ENCODE assay signal across 14 cellular contexts in genomic region chr2:147310335-147311057, GRCh38.
DNase-seq lines count a peak whose midpoint lies in the region; ATAC-seq and TF ChIP-seq lines count a peak whose summit lies in the region.
"Had no signal": no experiment of that assay in that cellular context is flagged by ENCODE, and none has a peak within 500 bp of the region (broad histone marks: within the 10 kb centered on the region; RNA-seq: fewer than 3 reads in every experiment).

No MANE protein-coding gene starts in this region.

- H3K27me3 Mint-ChIP-seq in activated T-cell treated with anti-CD3 and anti-CD28 coated beads, Interleukin-2, amount 50 U/mL, for 72 hours (ENCODE audit: low read depth), result no peaks in the 10 kb centered on the region
- H3K27me3 Mint-ChIP-seq in activated T-cell treated with anti-CD3 and anti-CD28 coated beads, Interleukin-2, amount 50 U/mL, for 24 hours, result no peaks in the 10 kb centered on the region
- no peaks in the 10 kb centered on the region for H3K27me3 Mint-ChIP-seq in activated T-helper 17 cell treated with anti-CD3 and anti-CD28 coated beads, Interleukin-2, amount 50 U/mL, for 72 hours
- H3K27me3 Mint-ChIP-seq in neural progenitor cell (ENCODE audit: insufficient read depth, low read depth), result no peaks in the 10 kb centered on the region
- H3K27me3 Mint-ChIP-seq in HFFc6 (ENCODE audit: insufficient read depth), result no peaks in the 10 kb centered on the region
- H3K27me3 Mint-ChIP-seq: CD4-positive, alpha-beta T cell had no signal

- H3K36me3 Mint-ChIP-seq in activated T-cell treated with anti-CD3 and anti-CD28 coated beads, Interleukin-2, amount 50 U/mL, for 72 hours (ENCODE audit: insufficient read depth in 2 of 2), result no peaks in the 10 kb centered on the region
- no peaks in the 10 kb centered on the region for H3K36me3 Mint-ChIP-seq in activated T-cell treated with anti-CD3 and anti-CD28 coated beads, Interleukin-2, amount 50 U/mL, for 24 hours (ENCODE audit: low read depth)
- no peaks in the 10 kb centered on the region for H3K36me3 Mint-ChIP-seq in activated T-helper 17 cell treated with anti-CD3 and anti-CD28 coated beads, Interleukin-2, amount 50 U/mL, for 72 hours (ENCODE audit: low read depth)
- no peaks in the 10 kb centered on the region for H3K36me3 Mint-ChIP-seq in neural progenitor cell
- no peaks in the 10 kb centered on the region for H3K36me3 Mint-ChIP-seq in HFFc6 (ENCODE audit: low read depth)

- ATAC-seq in activated T-cell treated with anti-CD3 and anti-CD28 coated beads, Interleukin-2, amount 50 U/mL, for 72 hours (replicated peaks in 1 of 2), result peak; percentile 84 to 87
- peak; percentile 77 for ATAC-seq in activated T-helper 17 cell treated with anti-CD3 and anti-CD28 coated beads, Interleukin-2, amount 50 U/mL, for 72 hours (replicated peaks)

- H3K4me2 ChIP-seq in neural progenitor cell, result no peak overlapping the region

- H3K4me1 ChIP-seq in neural progenitor cell, result no peaks in the 10 kb centered on the region
- H3K4me1 ChIP-seq: Caco-2, HAP-1 had no signal

- H3K9ac ChIP-seq in neural progenitor cell, result no peak overlapping the region
- H3K9ac ChIP-seq: GM23248 had no signal

- no peaks in the 10 kb centered on the region for H3K27me3 ChIP-seq in neural progenitor cell

- H3K36me3 ChIP-seq in neural progenitor cell, result no peaks in the 10 kb centered on the region
- H3K36me3 ChIP-seq: HAP-1 had no signal

- H3F3A ChIP-seq in neural progenitor cell (ENCODE audit: low read depth), result no peaks in the 10 kb centered on the region

- no peak overlapping the region for H3K27ac ChIP-seq in neural progenitor cell
- H3K27ac ChIP-seq: C4-2B, GM23248, HL-60 had no signal

- peak overlapping the region; percentile 5 for H2AFZ ChIP-seq in neural progenitor cell (replicated peaks)
- H2AFZ ChIP-seq: GM23248 had no signal

- no peaks in the 10 kb centered on the region for H3K9me3 ChIP-seq in neural progenitor cell (ENCODE audit: low read depth)
- H3K9me3 ChIP-seq: Caco-2, HAP-1 had no signal

- no peak for TF ChIP-seq CTCF in neural progenitor cell (IDR thresholded peaks at IDR 0.05)
- no peak for TF ChIP-seq CTCF in HFFc6 (IDR thresholded peaks at IDR 0.05)

- H3K4me1 Mint-ChIP-seq in activated T-cell treated with anti-CD3 and anti-CD28 coated beads, Interleukin-2, amount 50 U/mL, for 72 hours (ENCODE audit: low read depth), result no peaks in the 10 kb centered on the region
- peaks cover 9% of the 10 kb centered on the region for H3K4me1 Mint-ChIP-seq in activated T-cell treated with anti-CD3 and anti-CD28 coated beads, Interleukin-2, amount 50 U/mL, for 24 hours (ENCODE audit: low read depth)
- H3K4me1 Mint-ChIP-seq in activated T-helper 17 cell treated with anti-CD3 and anti-CD28 coated beads, Interleukin-2, amount 50 U/mL, for 72 hours, result peaks cover 4% of the 10 kb centered on the region
- H3K4me1 Mint-ChIP-seq in neural progenitor cell, result peaks cover 2% of the 10 kb centered on the region
- no peaks in the 10 kb centered on the region for H3K4me1 Mint-ChIP-seq in HFFc6 (ENCODE audit: low read depth)

- DNase-seq in activated T-cell treated with anti-CD3 and anti-CD28 coated beads, Interleukin-2, amount 50 U/mL, for 72 hours, result no peak
- no peak for DNase-seq in activated T-cell treated with anti-CD3 and anti-CD28 coated beads, Interleukin-2, amount 50 U/mL, for 24 hours
- DNase-seq in neural progenitor cell (ENCODE audit: low spot score), result no peak
- DNase-seq in HFFc6, result no peak
- no peak for DNase-seq in AG20443 (ENCODE audit: low spot score)
- DNase-seq: ACHN; AML-193; CD4-positive, alpha-beta T cell; GM23248 had no signal

- H3K4me3 Mint-ChIP-seq in activated T-cell treated with anti-CD3 and anti-CD28 coated beads, Interleukin-2, amount 50 U/mL, for 72 hours, result no peak overlapping the region
- no peak overlapping the region for H3K4me3 Mint-ChIP-seq in activated T-cell treated with anti-CD3 and anti-CD28 coated beads, Interleukin-2, amount 50 U/mL, for 24 hours
- no peak overlapping the region for H3K4me3 Mint-ChIP-seq in activated T-helper 17 cell treated with anti-CD3 and anti-CD28 coated beads, Interleukin-2, amount 50 U/mL, for 72 hours
- H3K4me3 Mint-ChIP-seq in neural progenitor cell (no peak overlapping the region), HFFc6 (no peak overlapping the region)
- H3K4me3 Mint-ChIP-seq: CD4-positive, alpha-beta T cell had no signal

- H3K27ac Mint-ChIP-seq in activated T-cell treated with anti-CD3 and anti-CD28 coated beads, Interleukin-2, amount 50 U/mL, for 72 hours, result no peak overlapping the region
- no peak overlapping the region for H3K27ac Mint-ChIP-seq in activated T-cell treated with anti-CD3 and anti-CD28 coated beads, Interleukin-2, amount 50 U/mL, for 24 hours
- no peak overlapping the region for H3K27ac Mint-ChIP-seq in activated T-helper 17 cell treated with anti-CD3 and anti-CD28 coated beads, Interleukin-2, amount 50 U/mL, for 72 hours
- H3K27ac Mint-ChIP-seq in neural progenitor cell (no peak overlapping the region), HFFc6 (no peak overlapping the region)
- H3K27ac Mint-ChIP-seq: CD4-positive, alpha-beta T cell had no signal

- no peaks in the 10 kb centered on the region for H3K79me2 ChIP-seq in neural progenitor cell (ENCODE audit: low read depth)

- H3K4me3 ChIP-seq in neural progenitor cell, result no peak overlapping the region
- H3K4me3 ChIP-seq: GM23248, HAP-1 had no signal

- no peaks in the 10 kb centered on the region for H3K9me3 Mint-ChIP-seq in activated T-cell treated with anti-CD3 and anti-CD28 coated beads, Interleukin-2, amount 50 U/mL, for 72 hours
- no peaks in the 10 kb centered on the region for H3K9me3 Mint-ChIP-seq in activated T-cell treated with anti-CD3 and anti-CD28 coated beads, Interleukin-2, amount 50 U/mL, for 24 hours
- H3K9me3 Mint-ChIP-seq in activated T-helper 17 cell treated with anti-CD3 and anti-CD28 coated beads, Interleukin-2, amount 50 U/mL, for 72 hours, result no peaks in the 10 kb centered on the region
- H3K9me3 Mint-ChIP-seq in neural progenitor cell, result no peaks in the 10 kb centered on the region
- H3K9me3 Mint-ChIP-seq in HFFc6, result peaks cover 33% of the 10 kb centered on the region

- H4K20me1 ChIP-seq in neural progenitor cell (ENCODE audit: low read depth), result no peaks in the 10 kb centered on the region
